ENCODE assay signal across 37 cellular contexts in the genomic region with DNA sequence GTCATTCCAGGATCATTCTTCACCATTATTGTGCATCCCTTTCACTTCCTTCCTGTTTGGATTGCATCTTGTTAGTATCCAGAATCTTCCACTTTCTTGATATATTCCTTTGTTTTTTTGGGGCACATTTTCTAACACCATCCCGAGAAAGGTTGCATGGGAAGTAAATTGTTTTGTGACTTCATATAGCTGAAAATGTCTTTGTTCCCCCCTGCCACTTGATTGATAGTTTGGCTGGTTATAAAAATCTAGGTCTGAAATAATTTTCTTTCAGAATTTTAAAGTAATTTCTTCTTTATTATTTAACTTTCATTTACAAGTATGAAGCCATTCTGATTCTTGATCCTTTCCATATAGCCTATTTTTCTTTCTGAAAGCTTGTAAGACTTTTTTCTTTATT. TPM values are rescaled to one million over a fixed set of nuclear protein-coding genes. Genes with fewer than 3 reads are reported as not detected.
DNase-seq lines count a peak whose midpoint lies in the region; ATAC-seq, FAIRE-seq and TF ChIP-seq lines count a peak whose summit lies in the region.
"Had no signal": no experiment of that assay in that cellular context is flagged by ENCODE, and none has a peak within 500 bp of the region (broad histone marks: within the 10 kb centered on the region; RNA-seq: fewer than 3 reads in every experiment).

No MANE protein-coding gene starts in this region.

- H3K27ac Mint-ChIP-seq in activated CD4-positive, alpha-beta memory T cell treated with anti-CD3 and anti-CD28 coated beads, Interleukin-2, amount 10 ng/mL, durations not matched to agents 7 days and 5 days = no peak overlapping the region
- H3K27ac Mint-ChIP-seq: B cell; CD14-positive monocyte; CD4-positive, alpha-beta memory T cell; CD4-positive, alpha-beta T cell; CD4-positive, CD25-positive, alpha-beta regulatory T cell; CD8-positive, alpha-beta memory T cell; CD8-positive, alpha-beta T cell had no signal

- ATAC-seq in HepG2 (no peak), right lobe of liver (no peak), HCT116 (no peak), K562 (no peak)
- ATAC-seq: A549; CD8-positive, alpha-beta T cell had no signal

- no peaks in the 10 kb centered on the region for H3K9me1 ChIP-seq in K562 (ENCODE audit: control insufficient read depth, insufficient read depth, low read length)

- in situ Hi-C loops in HepG2 (cut with HindIII; ENCODE audit: extremely low pct_ligation_motif_present, low pct_unique_long_range_greater_than_20kb) (no loop called here), K562 (cut with MboI) (no loop called here)

- H3K36me3 Mint-ChIP-seq in activated CD4-positive, alpha-beta memory T cell treated with anti-CD3 and anti-CD28 coated beads, Interleukin-2, amount 10 ng/mL, durations not matched to agents 7 days and 5 days (ENCODE audit: low read depth) = peaks cover 24% of the 10 kb centered on the region

- 91% methylated on average over 1 of the region's 1 CpG for WGBS in HepG2 (ENCODE audit: low lambda C conversion rate)
- WGBS in right lobe of liver (ENCODE audit: insufficient coverage, low coverage, low lambda C conversion rate, missing lambda C conversion rate) = 100% methylated on average over 1 of the region's 1 CpG
- 14% methylated on average over 1 of the region's 1 CpG for WGBS in K562 (ENCODE audit: insufficient coverage, low coverage, missing lambda C conversion rate)
- 96 to 97% methylated on average over 1 of the region's 1 CpG for WGBS in lower leg skin, 2 donors

- no peaks in the 10 kb centered on the region for H3K9me2 ChIP-seq in HCT116 (ENCODE audit: insufficient read depth)

- FAIRE-seq in HepG2 (lab: Jason Lieb, UNC) = no peak
- FAIRE-seq in K562 (lab: Jason Lieb, UNC) = no peak
- no peak for FAIRE-seq in RCC 7860 (lab: Jason Lieb, UNC)
- FAIRE-seq: A204.1, A549, D721Med had no signal

- POLR2A ChIA-PET in HepG2 (lab: Yijun Ruan, JAX) (no interaction called here), HCT116 (lab: Charles Lee) (no interaction called here), HEK293 (lab: Yijun Ruan, JAX) (no interaction called here), K562 (lab: Yijun Ruan, JAX) (no interaction called here)
- POLR2A ChIA-PET in activated CD4-positive, alpha-beta memory T cell treated with anti-CD3 and anti-CD28 coated beads, Interleukin-2, amount 10 ng/mL, durations not matched to agents 7 days and 5 days (lab: Charles Lee) = interaction anchor here (0.6 kb wide), 1 partner anchor 12 kb away, joined by 4 read pairs; no protein-coding TSS in a partner anchor

- no peak for TF ChIP-seq CTCF in HepG2 (CRISPR knock-in tag; IDR thresholded peaks at IDR 0.05)
- no peak for TF ChIP-seq CTCF in right lobe of liver (IDR thresholded peaks at IDR 0.05)
- TF ChIP-seq CTCF in HCT116 (IDR thresholded peaks at IDR 0.05 in 2 of 3, conservative IDR thresholded peaks at IDR 0.05 in 1 of 3; ENCODE audit: borderline replicate concordance in 1 of 3, insufficient read depth in 1 of 3, low read depth in 2 of 3, low read length in 2 of 3) = no peak
- TF ChIP-seq CTCF in HEK293 (tag by site-specific recombination; IDR thresholded peaks at IDR 0.05) = no peak
- no peak for TF ChIP-seq CTCF in K562 (IDR thresholded peaks at IDR 0.05 in 2 of 3, conservative IDR thresholded peaks at IDR 0.05 in 1 of 3; ENCODE audit: insufficient read depth in 2 of 3, low read depth in 1 of 3, low read length in 3 of 3)
- no peak for TF ChIP-seq CTCF in lower leg skin (IDR thresholded peaks at IDR 0.05)

- no peak overlapping the region for H3K4me3 Mint-ChIP-seq in activated CD4-positive, alpha-beta memory T cell treated with anti-CD3 and anti-CD28 coated beads, Interleukin-2, amount 10 ng/mL, durations not matched to agents 7 days and 5 days
- H3K4me3 Mint-ChIP-seq: B cell; CD14-positive monocyte; CD4-positive, alpha-beta memory T cell; CD4-positive, alpha-beta T cell; CD8-positive, alpha-beta memory T cell; CD8-positive, alpha-beta T cell had no signal

- RAD21 ChIA-PET in HCT116 (lab: Charles Lee; ENCODE audit: low non-redundant PET in 1 of 2, low total read pairs in 2 of 2, uncharacterized antibody in 2 of 2, unreplicated experiment in 2 of 2) = no interaction called here

- no peak overlapping the region for H2AFZ ChIP-seq in HepG2 (ENCODE audit: low read length)
- H2AFZ ChIP-seq in HCT116 (ENCODE audit: low read depth, low read length, poor library complexity, severe bottlenecking) = no peak overlapping the region
- H2AFZ ChIP-seq in K562 (ENCODE audit: low read depth, low read length) = no peak overlapping the region

- no peak for DNase-seq in HepG2 (ENCODE audit: low spot score)
- no peak for DNase-seq in right lobe of liver
- no peak for DNase-seq in HCT116 (ENCODE audit: low read depth, low spot score)
- no peak for DNase-seq in K562 (ENCODE audit: extremely low read depth in 1 of 4, low spot score in 3 of 4)
- DNase-seq in lower leg skin (ENCODE audit: low spot score in 2 of 2) = no peak
- no peak for DNase-seq in RCC 7860 (ENCODE audit: low spot score)
- no peak for DNase-seq in activated CD4-positive, alpha-beta memory T cell treated with anti-CD3 and anti-CD28 coated beads, Interleukin-2, amount 10 ng/mL, durations not matched to agents 7 days and 5 days
- DNase-seq: 8988T; ACHN; AML-193; BE2C; C1 segment of cervical spinal cord; Caco-2; Calu3; CD4-positive, alpha-beta memory T cell; CD4-positive, alpha-beta T cell; CD4-positive, CD25-positive, alpha-beta regulatory T cell; CD8-positive, alpha-beta memory T cell; CD8-positive, alpha-beta T cell; COR-L47; DMS 273 treated with DMSO at 0.1 percent for 48 hours; DMS153; DMS53; DMS79; DMS79 treated with DMSO at 0.1 percent for 48 hours; DND-41; EL had no signal

- H3K27me3 Mint-ChIP-seq in activated CD4-positive, alpha-beta memory T cell treated with anti-CD3 and anti-CD28 coated beads, Interleukin-2, amount 10 ng/mL, durations not matched to agents 7 days and 5 days = no peaks in the 10 kb centered on the region
- H3K27me3 Mint-ChIP-seq: B cell; CD4-positive, alpha-beta memory T cell; CD4-positive, alpha-beta T cell; CD4-positive, CD25-positive, alpha-beta regulatory T cell had no signal

- H3K4me1 ChIP-seq in HepG2 (ENCODE audit: insufficient read depth, low read length) = no peaks in the 10 kb centered on the region
- H3K4me1 ChIP-seq in right lobe of liver = no peaks in the 10 kb centered on the region
- no peaks in the 10 kb centered on the region for H3K4me1 ChIP-seq in HCT116 (ENCODE audit: control insufficient read depth in 1 of 2, insufficient read depth in 2 of 2, low read length in 2 of 2)
- H3K4me1 ChIP-seq in HEK293 (ENCODE audit: control insufficient read depth, insufficient read depth, low read length) = no peaks in the 10 kb centered on the region
- H3K4me1 ChIP-seq in K562 (replicated peaks in 1 of 2; ENCODE audit: control insufficient read depth in 2 of 2, insufficient read depth in 2 of 2, low read length in 2 of 2) = no peaks in the 10 kb centered on the region
- H3K4me1 ChIP-seq: A549; BE2C; BLaER1; BLaER1 treated with 17β-estradiol and CSF1 and Interleukin-3, amounts not matched to agents 10 nM and 100 nM; Caco-2 had no signal

- H3K36me3 ChIP-seq in HepG2 (replicated peaks in 1 of 2; ENCODE audit: control insufficient read depth in 1 of 2, insufficient read depth in 2 of 2, low read length in 2 of 2) (peaks cover 2 to 4% of the 10 kb centered on the region in 2 experiments; a peak in 2 of 5 replicates), right lobe of liver (no peaks in the 10 kb centered on the region), HCT116 (ENCODE audit: control insufficient read depth in 1 of 2, insufficient read depth in 2 of 2, low read length in 2 of 2) (no peaks in the 10 kb centered on the region; a peak in 1 of 4 replicates), HEK293 (ENCODE audit: control insufficient read depth in 2 of 2, insufficient read depth in 1 of 2, low read length in 2 of 2) (peaks cover 0 to 7% of the 10 kb centered on the region in 2 experiments; a peak in 1 of 3 replicates), K562 (ENCODE audit: control insufficient read depth, insufficient read depth, low read length) (peaks cover 7% of the 10 kb centered on the region; the same call in 2 of the 3 replicates)

- no peak overlapping the region for H3K4me2 ChIP-seq in HepG2 (ENCODE audit: low read depth, low read length)
- no peak overlapping the region for H3K4me2 ChIP-seq in HCT116 (ENCODE audit: low read length)
- no peak overlapping the region for H3K4me2 ChIP-seq in K562 (ENCODE audit: insufficient read depth, low read length)
- H3K4me2 ChIP-seq: A549; BLaER1; BLaER1 treated with 17β-estradiol and CSF1 and Interleukin-3, amounts not matched to agents 10 nM and 100 nM had no signal

- TF ChIP-seq RAD21 in HepG2 (CRISPR knock-in tag; IDR thresholded peaks at IDR 0.05) (no peak), HCT116 (IDR thresholded peaks at IDR 0.05; ENCODE audit: low read depth) (no peak), K562 (CRISPR knock-in tag; conservative IDR thresholded peaks at IDR 0.05 in 1 of 2, IDR thresholded peaks at IDR 0.05 in 1 of 2) (no peak)

- no peaks in the 10 kb centered on the region for H4K20me1 ChIP-seq in HepG2 (ENCODE audit: insufficient read depth, low read length)
- no peaks in the 10 kb centered on the region for H4K20me1 ChIP-seq in HCT116 (ENCODE audit: insufficient read depth)
- H4K20me1 ChIP-seq in K562 (replicated peaks; ENCODE audit: control insufficient read depth, insufficient read depth, low read length) = no peaks in the 10 kb centered on the region
- H4K20me1 ChIP-seq: BLaER1; BLaER1 treated with 17β-estradiol and CSF1 and Interleukin-3, amounts not matched to agents 10 nM and 100 nM had no signal

- peaks cover 35% of the 10 kb centered on the region for H3K9me3 ChIP-seq in HepG2 (ENCODE audit: low read length)
- H3K9me3 ChIP-seq in right lobe of liver = peaks cover 0 to 21% (median 3%) of the 10 kb centered on the region in 4 donors
- H3K9me3 ChIP-seq in HCT116 (ENCODE audit: control insufficient read depth in 1 of 2, insufficient read depth in 1 of 2, low read depth in 1 of 2, low read length in 2 of 2) = peaks cover 21 to 23% of the 10 kb centered on the region in 2 experiments; a peak in 3 of 4 replicates
- no peaks in the 10 kb centered on the region for H3K9me3 ChIP-seq in HEK293 (ENCODE audit: control insufficient read depth, insufficient read depth, low read depth, low read length)
- 0 out of 2 replicates have a peak, but pooled peaks cover 7% of the 10 kb centered on the region for H3K9me3 ChIP-seq in K562 (replicated peaks; ENCODE audit: control insufficient read depth, insufficient read depth, low read depth, low read length)
- H3K9me3 ChIP-seq: BE2C had no signal

- H3K27me3 ChIP-seq in HepG2 (ENCODE audit: control insufficient read depth in 1 of 2, insufficient read depth in 2 of 2, low read length in 2 of 2) (no peaks in the 10 kb centered on the region), right lobe of liver (no peaks in the 10 kb centered on the region), HCT116 (ENCODE audit: insufficient read depth, low read length) (no peaks in the 10 kb centered on the region), K562 (ENCODE audit: control insufficient read depth in 2 of 2, insufficient read depth in 2 of 2, low read length in 2 of 2) (no peaks in the 10 kb centered on the region)
- H3K27me3 ChIP-seq: BE2C; BLaER1; BLaER1 treated with 17β-estradiol and CSF1 and Interleukin-3, amounts not matched to agents 10 nM and 100 nM had no signal

- H3K4me1 Mint-ChIP-seq in activated CD4-positive, alpha-beta memory T cell treated with anti-CD3 and anti-CD28 coated beads, Interleukin-2, amount 10 ng/mL, durations not matched to agents 7 days and 5 days = no peaks in the 10 kb centered on the region
- H3K4me1 Mint-ChIP-seq: B cell; CD14-positive monocyte; CD8-positive, alpha-beta memory T cell had no signal

- BruUV-seq in HepG2 (replicated peaks; lab: Mats Ljungman, UMichigan) = no TSS peak
- BruUV-seq in HCT116 (replicated peaks; lab: Mats Ljungman, UMichigan) = no TSS peak
- no TSS peak for BruUV-seq in K562 (replicated peaks; lab: Mats Ljungman, UMichigan)

- TF ChIP-seq POLR2A in HepG2 (IDR thresholded peaks at IDR 0.05; ENCODE audit: insufficient read depth in 1 of 2, low read depth in 2 of 2, low read length in 2 of 2) (no peak), right lobe of liver (IDR thresholded peaks at IDR 0.05) (no peak), HCT116 (IDR thresholded peaks at IDR 0.05; ENCODE audit: borderline replicate concordance, extremely low read depth, insufficient read depth, insufficient read length) (no peak), K562 (conservative IDR thresholded peaks at IDR 0.05) (no peak), lower leg skin (IDR thresholded peaks at IDR 0.05) (no peak)

- H3K9ac ChIP-seq in HepG2 (ENCODE audit: insufficient read depth, low read depth, low read length) (no peak overlapping the region), HCT116 (ENCODE audit: low read length) (no peak overlapping the region), K562 (ENCODE audit: insufficient read depth in 1 of 2, low read depth in 2 of 2, low read length in 2 of 2) (no peak overlapping the region)
- H3K9ac ChIP-seq: BLaER1; BLaER1 treated with 17β-estradiol and CSF1 and Interleukin-3, amounts not matched to agents 10 nM and 100 nM had no signal

- TF ChIP-seq EP300 in HepG2 (IDR thresholded peaks at IDR 0.05; ENCODE audit: low read depth in 2 of 2, low read length in 2 of 2) (no peak), HepG2 (CRISPR knock-in tag; IDR thresholded peaks at IDR 0.05; ENCODE audit: borderline replicate concordance) (no peak), K562 (IDR thresholded peaks at IDR 0.05; ENCODE audit: low read length) (no peak)

- intact Hi-C loops in HepG2 (cut with micrococcal nuclease; ENCODE audit: unreplicated experiment) (no loop called here), right lobe of liver (cut with DNase I) (no loop called here), HCT116 (cut with micrococcal nuclease) (no loop called here), K562 (cut with micrococcal nuclease) (no loop called here), lower leg skin (cut with DNase I; ENCODE audit: low total_unique reads) (no loop called here)

- H3K4me3 ChIP-seq in HepG2 (replicated peaks in 1 of 3; ENCODE audit: insufficient read depth in 1 of 3, low read depth in 2 of 3, low read length in 3 of 3) (no peak overlapping the region), right lobe of liver (no peak overlapping the region), HCT116 (replicated peaks in 1 of 2; ENCODE audit: low read depth in 1 of 2, low read length in 2 of 2) (no peak overlapping the region), HEK293 (ENCODE audit: low read depth, low read length) (no peak overlapping the region), K562 (no peak overlapping the region), lower leg skin (ENCODE audit: low read depth, poor library complexity, severe bottlenecking) (no peak overlapping the region)
- H3K4me3 ChIP-seq: A549, BLaER1 had no signal

- H3K9me3 Mint-ChIP-seq in activated CD4-positive, alpha-beta memory T cell treated with anti-CD3 and anti-CD28 coated beads, Interleukin-2, amount 10 ng/mL, durations not matched to agents 7 days and 5 days = peaks cover 41% of the 10 kb centered on the region

- CTCF ChIA-PET in HepG2 (lab: Yijun Ruan, JAX; ENCODE audit: low intra/inter-chr PET ratio, low total read pairs) (no interaction called here), HCT116 (lab: Charles Lee) (no interaction called here), HEK293 (lab: Yijun Ruan, JAX) (interaction anchor here (0.8 kb wide), 1 partner anchor 383 kb away, joined by 3 read pairs; no protein-coding TSS in a partner anchor), K562 (lab: Yijun Ruan, JAX; ENCODE audit: low intra/inter-chr PET ratio) (no interaction called here)
- CTCF ChIA-PET in activated CD4-positive, alpha-beta memory T cell treated with anti-CD3 and anti-CD28 coated beads, Interleukin-2, amount 10 ng/mL, durations not matched to agents 7 days and 5 days (lab: Charles Lee) = no interaction called here

- no peak overlapping the region for H3K27ac ChIP-seq in HepG2 (ENCODE audit: extremely low read length, insufficient read depth, low read length)
- H3K27ac ChIP-seq in right lobe of liver = no peak overlapping the region
- H3K27ac ChIP-seq in HCT116 (ENCODE audit: low read depth, low read length) = no peak overlapping the region
- H3K27ac ChIP-seq in HEK293 (ENCODE audit: extremely low read depth, low read depth, low read length) = no peak overlapping the region
- H3K27ac ChIP-seq in K562 (ENCODE audit: extremely low read depth, low read depth, low read length) = no peak overlapping the region
- H3K27ac ChIP-seq: 22Rv1; A549; BLaER1; BLaER1 treated with 17β-estradiol and CSF1 and Interleukin-3, amounts not matched to agents 10 nM and 100 nM; C4-2B had no signal

- H3K79me2 ChIP-seq in HepG2 (ENCODE audit: insufficient read depth, low read length) (no peaks in the 10 kb centered on the region), HCT116 (ENCODE audit: insufficient read depth, low read length) (peaks cover 17% of the 10 kb centered on the region; the same call in 1 of the 2 replicates), K562 (ENCODE audit: control insufficient read depth, insufficient read depth, low read length) (no peaks in the 10 kb centered on the region)

RNA-seq across cellular contexts. Expression of gene GAN, which starts 32.7 kb away (rescaled TPM):
- total RNA-seq in HepG2 (2016; rRNA removed; fragmentation: Illumina TruSeq; extraction: Trizol) (11.0 and 16.3 TPM in 2 replicates), right lobe of liver (1 to 10 TPM; 2.2 to 4.1 (median 3.4) TPM), HCT116 (2021; ENCODE audit: unreplicated experiment) (22.5 TPM), K562 (2014; rRNA removed) (5.2 and 6.4 TPM in 2 replicates), K562 (2014; rRNA removed; fragmentation: Illumina TruSeq; extraction: Trizol) (10.8 and 13.0 TPM in 2 replicates), K562 (2015; rRNA removed; fragmentation: Illumina TruSeq; extraction: Trizol) (9.7 and 10.3 TPM in 2 replicates), K562 (2021) (14.2 and 15.1 TPM in 2 replicates), lower leg skin (100 to 1,000 TPM; 130 to 214 (median 157) TPM)
- 7.3 and 9.7 TPM in 2 replicates for total RNA-seq in HepG2 (2016; cell fraction: cytosol; rRNA removed; fragmentation: Illumina TruSeq; extraction: Trizol; ENCODE audit: low read depth)
- total RNA-seq in HepG2 (2016; cell fraction: insoluble cytoplasmic fraction; rRNA removed; fragmentation: Illumina TruSeq; extraction: Trizol) = 9.7 and 16.1 TPM in 2 replicates
- total RNA-seq in HepG2 (2016; cell fraction: membrane; rRNA removed; fragmentation: Illumina TruSeq; extraction: Trizol) = 7.4 and 9.8 TPM in 2 replicates
- total RNA-seq in HepG2 (2016; cell fraction: nucleus; rRNA removed; fragmentation: Illumina TruSeq; extraction: Trizol) = 12.2 and 12.6 TPM in 2 replicates
- polyA plus RNA-seq in HepG2 (2011; rRNA removed) (2.9 and 4.3 TPM in 2 replicates), K562 (2011; rRNA removed) (6.2 and 6.8 TPM in 2 replicates), K562 (2014; fragmentation: Illumina TruSeq; extraction: Trizol) (2.3 and 2.5 TPM in 2 replicates), K562 (2014; fragmentation: Nextera tagmentation; extraction: Ambion mirVana) (1 to 10 TPM in 1 of 2 experiments, under 1 TPM in 1; 0.83 to 2.1 TPM), K562 (2014; rRNA removed) (3.3 and 3.5 TPM in 2 replicates)
- 1.5 and 2.5 TPM in 2 replicates for polyA plus RNA-seq in HepG2 (2011; cell fraction: cytosol; rRNA removed)
- 3.2 and 3.8 TPM in 2 replicates for polyA plus RNA-seq in HepG2 (2011; cell fraction: nucleus; rRNA removed)
- 1.7 and 2.1 TPM in 2 replicates for polyA plus RNA-seq in HepG2 (2012)
- 0.36 TPM in 2 replicates for polyA plus RNA-seq in HepG2 (2016; cell fraction: cytosol; fragmentation: Illumina TruSeq; extraction: Trizol; ENCODE audit: low read depth)
- 4.0 and 4.5 TPM in 2 replicates for polyA plus RNA-seq in HepG2 (2016; cell fraction: insoluble cytoplasmic fraction; fragmentation: Illumina TruSeq; extraction: Trizol; ENCODE audit: low read depth)
- polyA plus RNA-seq in HepG2 (2016; cell fraction: membrane; fragmentation: Illumina TruSeq; extraction: Trizol; ENCODE audit: low read depth) = 0.64 and 0.81 TPM in 2 replicates
- polyA plus RNA-seq in HepG2 (2016; cell fraction: nucleus; fragmentation: Illumina TruSeq; extraction: Trizol; ENCODE audit: insufficient read depth, low read depth) = 4.2 and 4.3 TPM in 2 replicates
- polyA minus RNA-seq in HepG2 (2011; rRNA and poly(A)+ RNA removed; ENCODE audit: low replicate concordance) = 11.7 and 21.3 TPM in 2 replicates
- 9.4 and 14.7 TPM in 2 replicates for polyA minus RNA-seq in HepG2 (2011; cell fraction: cytosol; rRNA and poly(A)+ RNA removed)
- 18.4 and 20.1 TPM in 2 replicates for polyA minus RNA-seq in HepG2 (2011; cell fraction: nucleus; rRNA and poly(A)+ RNA removed)
- 3.7 and 4.4 TPM in 2 replicates for polyA plus RNA-seq in HCT116 (2012)
- total RNA-seq in K562 (2011; cell fraction: chromatin; rRNA removed; ENCODE audit: low replicate concordance) = 14.1 and 27.3 TPM in 2 replicates
- 7.5 and 10.0 TPM in 2 replicates for total RNA-seq in K562 (2011; cell fraction: nucleolus; rRNA removed)
- 14.9 and 22.9 TPM in 2 replicates for total RNA-seq in K562 (2011; cell fraction: nucleoplasm; rRNA removed)
- polyA plus RNA-seq in K562 (2011; cell fraction: cytosol; rRNA removed) = 2.5 and 4.0 TPM in 2 replicates
- 5.1 and 6.8 TPM in 2 replicates for polyA plus RNA-seq in K562 (2011; cell fraction: nucleus; rRNA removed)
- 1.7 and 2.0 TPM in 2 replicates for polyA plus RNA-seq in K562 (2012)
- 33.1 and 33.6 TPM in 2 replicates for polyA minus RNA-seq in K562 (2011; rRNA and poly(A)+ RNA removed)
- polyA minus RNA-seq in K562 (2011; cell fraction: cytosol; rRNA and poly(A)+ RNA removed) = 12.4 and 18.1 TPM in 2 replicates
- 8.2 and 16.6 TPM in 2 replicates for polyA minus RNA-seq in K562 (2011; cell fraction: nucleus; rRNA and poly(A)+ RNA removed)
- total RNA-seq in activated CD4-positive, alpha-beta memory T cell treated with anti-CD3 and anti-CD28 coated beads, Interleukin-2, amount 10 ng/mL, durations not matched to agents 7 days and 5 days = 1 to 10 TPM; 8.4 to 8.9 TPM

Comparison
In these comparisons a context has a peak if more than half of its experiments do, and no peak if none do; other contexts are left out.
1. Of the 241 proteins assayed by ChIP-seq in both HepG2 and K562: peak only in HepG2: none; only in K562: none; in both: ZFP1; in neither: 240.